21 cellular contexts compared by ENCODE assay signal in the genomic region with DNA sequence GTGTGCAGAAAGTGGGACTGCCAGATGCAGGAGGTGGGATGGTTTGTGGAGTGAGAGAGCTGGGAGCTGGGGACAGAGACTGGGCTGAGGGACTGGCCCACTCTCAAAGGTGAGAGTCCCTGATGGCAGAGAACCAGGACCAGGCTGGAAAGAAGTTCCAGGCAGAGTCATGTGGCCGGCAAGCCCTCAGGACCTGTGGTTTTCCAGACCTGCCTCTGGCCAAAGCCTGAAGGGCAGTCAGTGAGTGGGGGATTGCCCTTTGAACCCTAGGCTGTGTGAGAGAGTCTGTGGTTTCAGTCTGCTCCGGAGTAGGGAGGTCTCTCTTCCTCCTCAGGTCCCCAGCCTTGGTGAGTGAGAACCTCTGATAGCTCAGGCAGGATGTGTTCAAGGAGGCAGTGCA. TPM values are rescaled to one million over a fixed set of nuclear protein-coding genes. Genes with fewer than 3 reads are reported as not detected.
DNase-seq lines count a peak whose midpoint lies in the region; ATAC-seq, FAIRE-seq and TF ChIP-seq lines count a peak whose summit lies in the region.
"Had no signal": no experiment of that assay in that cellular context is flagged by ENCODE, and none has a peak within 500 bp of the region (broad histone marks: within the 10 kb centered on the region; RNA-seq: fewer than 3 reads in every experiment).

No MANE protein-coding gene starts in this region.

- H3K79me1 ChIP-seq in trophoblast cell (ENCODE audit: low read length) = no peaks in the 10 kb centered on the region

- no peak overlapping the region for H4K12ac ChIP-seq in trophoblast cell (ENCODE audit: low read depth, low read length)

- no peak for FAIRE-seq in D721Med (lab: Jason Lieb, UNC)
- FAIRE-seq: G401.6, GM12892 had no signal

- no peak overlapping the region for H2AK5ac ChIP-seq in trophoblast cell (ENCODE audit: low read length)

- no peak overlapping the region for H2BK120ac ChIP-seq in trophoblast cell (ENCODE audit: insufficient read depth, low read length, poor library complexity)

- H3K4me3 ChIP-seq in right cardiac atrium (ENCODE audit: low read length) (no peak overlapping the region), trophoblast cell (ENCODE audit: low read depth, low read length) (peak overlapping the region; percentile 43)

- H3K79me2 ChIP-seq in trophoblast cell (ENCODE audit: control insufficient read depth, insufficient read depth, low read length, poor library complexity) = no peaks in the 10 kb centered on the region

- peak; percentile 70 for DNase-seq in cardiac septum (ENCODE audit: low spot score)
- DNase-seq in right cardiac atrium = no peak
- no peak for DNase-seq in left lobe of liver (ENCODE audit: low spot score)
- no peak for DNase-seq in trophoblast cell
- no peak for DNase-seq in HuH-7 (ENCODE audit: low spot score)
- no peak for DNase-seq in D721Med (ENCODE audit: insufficient read length, low spot score)
- DNase-seq: 8988T; AML-193; C1 segment of cervical spinal cord; Calu3; CD4-positive, alpha-beta T cell; DMS153; DMS79 treated with DMSO at 0.1 percent for 48 hours; EL; GOT3; H9 had no signal

- WGBS in right cardiac atrium = 74% methylated on average over 2 of the region's 2 CpGs
- WGBS in trophoblast cell (ENCODE audit: extremely low coverage, insufficient coverage, insufficient read length) = no CpG with 5 or more reads among the region's 2 CpGs

- no peak for ATAC-seq in right cardiac atrium
- ATAC-seq in left lobe of liver = peak; percentile 24
- ATAC-seq in GM21515 (IDR thresholded peaks at IDR 0.05; ENCODE audit: unreplicated experiment) = no peak

- no peak overlapping the region for H2AFZ ChIP-seq in trophoblast cell (ENCODE audit: insufficient read depth, low read length, poor library complexity)

- H2BK12ac ChIP-seq in trophoblast cell (ENCODE audit: low read length) = no peak overlapping the region

- H3K27me3 ChIP-seq in right cardiac atrium (ENCODE audit: control insufficient read depth, insufficient read depth) (no peaks in the 10 kb centered on the region), trophoblast cell (ENCODE audit: insufficient read depth, low read length) (no peaks in the 10 kb centered on the region)

- H4K8ac ChIP-seq in trophoblast cell (ENCODE audit: low read depth, low read length) = no peak overlapping the region

- H3K9me3 ChIP-seq in right cardiac atrium (ENCODE audit: control insufficient read depth, low read length) (no peaks in the 10 kb centered on the region), trophoblast cell (ENCODE audit: insufficient read depth, low read depth, low read length) (no peaks in the 10 kb centered on the region)

- H3K27ac ChIP-seq in right cardiac atrium (ENCODE audit: low read length) (no peak overlapping the region), angular gyrus (ENCODE audit: low read depth, low read length) (peak overlapping the region; percentile 37), trophoblast cell (ENCODE audit: low read depth, low read length) (no peak overlapping the region)

- H3K9ac ChIP-seq in trophoblast cell (ENCODE audit: low read length) = no peak overlapping the region

- no peak for TF ChIP-seq CTCF in D721Med (IDR thresholded peaks at IDR 0.05; ENCODE audit: insufficient read depth, missing control alignments)

- intact Hi-C loops in cardiac septum (cut with DNase I) = no loop called here
- intact Hi-C loops in right cardiac atrium (cut with DNase I) = no loop called here

- no peaks in the 10 kb centered on the region for H3K4me1 ChIP-seq in right cardiac atrium (ENCODE audit: control insufficient read depth, insufficient read depth, low read length)
- H3K4me1 ChIP-seq in trophoblast cell (ENCODE audit: control insufficient read depth in 1 of 2, insufficient read depth in 2 of 2, low read length in 2 of 2) = no peaks in the 10 kb centered on the region

- no peak overlapping the region for H3K23ac ChIP-seq in trophoblast cell (ENCODE audit: low read length)

- no peak overlapping the region for H3K18ac ChIP-seq in trophoblast cell (ENCODE audit: low read length)

- no peak overlapping the region for H4K91ac ChIP-seq in trophoblast cell (ENCODE audit: low read depth, low read length)

- H3K36me3 ChIP-seq in trophoblast cell (ENCODE audit: control insufficient read depth in 1 of 2, insufficient read depth in 2 of 2, low read length in 2 of 2) = no peaks in the 10 kb centered on the region

- no peak overlapping the region for H2BK5ac ChIP-seq in trophoblast cell (ENCODE audit: low read depth, low read length, poor library complexity)

- no peak overlapping the region for H3K14ac ChIP-seq in trophoblast cell (ENCODE audit: low read length)

- H3K4me2 ChIP-seq in trophoblast cell (ENCODE audit: low read length) = no peak overlapping the region

- H3K4ac ChIP-seq in trophoblast cell (ENCODE audit: low read depth, low read length) = no peak overlapping the region

RNA-seq across cellular contexts. Expression of a gene that starts 17.0 kb away (rescaled TPM):
- 0.05 TPM for total RNA-seq in cardiac septum
- total RNA-seq in right cardiac atrium = under 1 TPM in 2 of 4 donors, not detected in 2; 0.06 to 0.09 TPM
- polyA plus RNA-seq in right cardiac atrium = 0.16 TPM
- total RNA-seq in left lobe of liver = not detected
- polyA plus RNA-seq in trophoblast cell (2013) = 0.12 and 0.16 TPM in 2 replicates
- total RNA-seq: CD4-positive, alpha-beta T cell; HT-29 had no signal

RNA-seq across cellular contexts. Expression of a gene that starts 32.2 kb away (rescaled TPM):
- total RNA-seq in cardiac septum = not detected
- total RNA-seq in right cardiac atrium = not detected
- polyA plus RNA-seq in right cardiac atrium = not detected
- total RNA-seq in left lobe of liver = not detected
- polyA plus RNA-seq in trophoblast cell (2013) = 0.07 and 0.14 TPM in 2 replicates
- total RNA-seq: Calu3; CD4-positive, alpha-beta T cell; H9; HT-29 had no signal
